Comparison of ENCODE assay signal across 21 cellular contexts in the genomic region with DNA sequence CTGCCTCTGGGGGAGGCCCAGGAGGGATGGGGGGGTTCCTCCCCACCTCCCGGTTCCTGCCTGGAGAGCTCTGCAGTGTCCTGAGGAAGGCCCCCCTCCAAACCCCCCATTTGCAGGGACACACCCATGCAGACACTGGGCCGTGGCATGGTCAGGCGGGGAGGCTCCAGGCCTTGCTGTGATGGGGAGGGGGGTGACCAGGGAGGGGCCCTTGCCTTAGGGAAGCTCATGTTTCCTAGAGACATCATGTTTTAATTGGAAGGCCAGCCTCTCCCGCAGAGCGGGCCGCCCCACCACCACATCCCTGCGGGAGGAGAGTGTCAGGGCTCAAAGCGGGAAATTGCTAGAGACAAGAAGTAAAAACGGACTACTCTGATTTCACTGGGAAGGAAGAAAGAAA. TPM values are rescaled to one million over a fixed set of nuclear protein-coding genes. Genes with fewer than 3 reads are reported as not detected.
A peak's percentile ranks its signal among the peaks of the same experiment; 100 is the strongest.
DNase-seq lines count a peak whose midpoint lies in the region; ATAC-seq and TF ChIP-seq lines count a peak whose summit lies in the region.
"Had no signal": no experiment of that assay in that cellular context is flagged by ENCODE, and none has a peak within 500 bp of the region (broad histone marks: within the 10 kb centered on the region; RNA-seq: fewer than 3 reads in every experiment).

No MANE protein-coding gene starts in this region.

- no peaks in the 10 kb centered on the region for H3K9me3 ChIP-seq in SK-N-SH
- H3K9me3 ChIP-seq: esophagus muscularis mucosa, left lung had no signal

- intact Hi-C loops in sciatic nerve (cut with DNase I), result no loop called here

- no peak for TF ChIP-seq EP300 in SK-N-SH (IDR thresholded peaks at IDR 0.05; ENCODE audit: borderline replicate concordance in 1 of 2, low read depth in 1 of 2, low read length in 1 of 2)

- peak; percentile 47 for ATAC-seq in sciatic nerve
- ATAC-seq: left lung; naive thymus-derived CD4-positive, alpha-beta T cell had no signal

- H3K4me2 ChIP-seq in SK-N-SH, result no peak overlapping the region

- H3K4me3 ChIP-seq in H7 (ENCODE audit: insufficient read depth, low read depth, low read length), result no peak overlapping the region
- no peak overlapping the region for H3K4me3 ChIP-seq in SK-N-SH (ENCODE audit: low read depth in 2 of 2, low read length in 1 of 2)
- peak overlapping the region; percentile 12 to 22 for H3K4me3 ChIP-seq in foreskin fibroblast (ENCODE audit: low read depth in 1 of 2, low read length in 2 of 2)
- H3K4me3 ChIP-seq: esophagus muscularis mucosa, left lung had no signal

- CTCF ChIA-PET in SK-N-SH (lab: Yijun Ruan, JAX), result interaction anchor here (1.1 to 4.2 kb wide), 5 partner anchors 21 to 113 kb away, joined by 3 to 36 read pairs (median 4); a partner anchor contains a TSS

- in situ Hi-C loops in KBM-7 (cut with MboI; ENCODE audit: low pct_unique_long_range_greater_than_20kb, low sequenced_read_pairs), result no loop called here

- H3F3A ChIP-seq in SK-N-SH (replicated peaks; ENCODE audit: insufficient read depth), result no peaks in the 10 kb centered on the region

- no peaks in the 10 kb centered on the region for H3K79me2 ChIP-seq in SK-N-SH (ENCODE audit: insufficient read depth)

- H3K36me3 ChIP-seq in H7 (replicated peaks; ENCODE audit: control insufficient read depth, insufficient read depth, low read length), result no peaks in the 10 kb centered on the region
- H3K36me3 ChIP-seq in SK-N-SH (replicated peaks in 1 of 2; ENCODE audit: control insufficient read depth in 1 of 2, insufficient read depth in 2 of 2, low read length in 1 of 2), result no peaks in the 10 kb centered on the region
- H3K36me3 ChIP-seq: esophagus muscularis mucosa, left lung had no signal

- H3K4me1 ChIP-seq in SK-N-SH (ENCODE audit: control insufficient read depth in 1 of 2, insufficient read depth in 2 of 2, low read depth in 1 of 2, low read length in 1 of 2), result peaks cover 0 to 42% of the 10 kb centered on the region in 2 experiments; a peak in 2 of 4 replicates
- H3K4me1 ChIP-seq: left lung had no signal

- 49% methylated on average over 9 of the region's 9 CpGs for WGBS in SK-N-SH (ENCODE audit: low lambda C conversion rate)

- H3K27ac ChIP-seq in SK-N-SH (ENCODE audit: low read depth in 2 of 2, low read length in 1 of 2), result peak overlapping the region in 1 of 2 experiments; percentile 40; a peak in 2 of 4 replicates
- H3K27ac ChIP-seq: esophagus muscularis mucosa, left lung had no signal

- no peak overlapping the region for H3K9ac ChIP-seq in SK-N-SH

- H3K9me2 ChIP-seq in SK-N-SH, result no peaks in the 10 kb centered on the region

- TF ChIP-seq RAD21 in SK-N-SH (IDR thresholded peaks at IDR 0.05; ENCODE audit: low read length), result no peak

- DNase-seq in H7 (peak; percentile 84), SK-N-SH (peak; percentile 84), foreskin fibroblast (peak in 1 of 2 donors; percentile 59), sciatic nerve (ENCODE audit: low spot score) (no peak), midbrain (lab: John Stamatoyannopoulos, UW) (no peak), NCI-H2196 (lab: John Stamatoyannopoulos, UW; ENCODE audit: unreplicated experiment) (no peak), KBM-7 (no peak)
- DNase-seq in central memory CD4-positive, alpha-beta T cell, result no peak
- DNase-seq: activated effector memory CD4-positive, alpha-beta T cell treated with anti-CD3 and anti-CD28 coated beads, Interleukin-2, amount 50 U/mL, for 16 hours; AML-193; anterior cingulate cortex; Calu3; GDM1; KG1; naive thymus-derived CD4-positive, alpha-beta T cell; NCI-H1048; NCI-H345; substantia nigra had no signal

- no peak for TF ChIP-seq CTCF in SK-N-SH (IDR thresholded peaks at IDR 0.05)
- TF ChIP-seq CTCF in foreskin fibroblast (IDR thresholded peaks at IDR 0.05; ENCODE audit: low read depth, low read length), result no peak

- no peak overlapping the region for H2AFZ ChIP-seq in SK-N-SH (ENCODE audit: low read depth)

- H3K27me3 ChIP-seq in H7 (ENCODE audit: control insufficient read depth, insufficient read depth, low read length) (no peaks in the 10 kb centered on the region), SK-N-SH (ENCODE audit: insufficient read depth) (peaks cover 14% of the 10 kb centered on the region; the same call in 1 of the 2 replicates)

- POLR2A ChIA-PET in SK-N-SH (lab: Yijun Ruan, JAX), result interaction anchor here (1.0 kb wide), 1 partner anchor 28 kb away, joined by 4 read pairs; no protein-coding TSS in a partner anchor

- H4K20me1 ChIP-seq in SK-N-SH (ENCODE audit: insufficient read depth), result no peaks in the 10 kb centered on the region

TF ChIP-seq in SK-N-SH, 30 proteins besides CTCF, POLR2A, EP300 and RAD21:
- TF ChIP-seq FOSL2 (IDR thresholded peaks at IDR 0.05; ENCODE audit: borderline replicate concordance, low read depth) (no peak), RXRA (IDR thresholded peaks at IDR 0.05; ENCODE audit: borderline replicate concordance, low read depth) (no peak), SIN3A (IDR thresholded peaks at IDR 0.05; ENCODE audit: borderline replicate concordance, low read depth, low read length) (no peak)
- TF ChIP-seq, protein P1, sequence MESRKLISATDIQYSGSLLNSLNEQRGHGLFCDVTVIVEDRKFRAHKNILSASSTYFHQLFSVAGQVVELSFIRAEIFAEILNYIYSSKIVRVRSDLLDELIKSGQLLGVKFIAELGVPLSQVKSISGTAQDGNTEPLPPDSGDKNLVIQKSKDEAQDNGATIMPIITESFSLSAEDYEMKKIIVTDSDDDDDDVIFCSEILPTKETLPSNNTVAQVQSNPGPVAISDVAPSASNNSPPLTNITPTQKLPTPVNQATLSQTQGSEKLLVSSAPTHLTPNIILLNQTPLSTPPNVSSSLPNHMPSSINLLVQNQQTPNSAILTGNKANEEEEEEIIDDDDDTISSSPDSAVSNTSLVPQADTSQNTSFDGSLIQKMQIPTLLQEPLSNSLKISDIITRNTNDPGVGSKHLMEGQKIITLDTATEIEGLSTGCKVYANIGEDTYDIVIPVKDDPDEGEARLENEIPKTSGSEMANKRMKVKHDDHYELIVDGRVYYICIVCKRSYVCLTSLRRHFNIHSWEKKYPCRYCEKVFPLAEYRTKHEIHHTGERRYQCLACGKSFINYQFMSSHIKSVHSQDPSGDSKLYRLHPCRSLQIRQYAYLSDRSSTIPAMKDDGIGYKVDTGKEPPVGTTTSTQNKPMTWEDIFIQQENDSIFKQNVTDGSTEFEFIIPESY (IDR thresholded peaks at IDR 0.05; ENCODE audit: borderline replicate concordance, low read depth), result no peak
- TF ChIP-seq, protein P2, sequence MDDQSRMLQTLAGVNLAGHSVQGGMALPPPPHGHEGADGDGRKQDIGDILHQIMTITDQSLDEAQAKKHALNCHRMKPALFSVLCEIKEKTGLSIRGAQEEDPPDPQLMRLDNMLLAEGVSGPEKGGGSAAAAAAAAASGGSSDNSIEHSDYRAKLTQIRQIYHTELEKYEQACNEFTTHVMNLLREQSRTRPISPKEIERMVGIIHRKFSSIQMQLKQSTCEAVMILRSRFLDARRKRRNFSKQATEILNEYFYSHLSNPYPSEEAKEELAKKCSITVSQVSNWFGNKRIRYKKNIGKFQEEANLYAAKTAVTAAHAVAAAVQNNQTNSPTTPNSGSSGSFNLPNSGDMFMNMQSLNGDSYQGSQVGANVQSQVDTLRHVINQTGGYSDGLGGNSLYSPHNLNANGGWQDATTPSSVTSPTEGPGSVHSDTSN (IDR thresholded peaks at IDR 0.05), result no peak
- TF ChIP-seq, protein P3, sequence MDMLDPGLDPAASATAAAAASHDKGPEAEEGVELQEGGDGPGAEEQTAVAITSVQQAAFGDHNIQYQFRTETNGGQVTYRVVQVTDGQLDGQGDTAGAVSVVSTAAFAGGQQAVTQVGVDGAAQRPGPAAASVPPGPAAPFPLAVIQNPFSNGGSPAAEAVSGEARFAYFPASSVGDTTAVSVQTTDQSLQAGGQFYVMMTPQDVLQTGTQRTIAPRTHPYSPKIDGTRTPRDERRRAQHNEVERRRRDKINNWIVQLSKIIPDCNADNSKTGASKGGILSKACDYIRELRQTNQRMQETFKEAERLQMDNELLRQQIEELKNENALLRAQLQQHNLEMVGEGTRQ (IDR thresholded peaks at IDR 0.05; ENCODE audit: borderline replicate concordance, low read depth, low read length), result no peak

RNA-seq across cellular contexts. Expression of a gene that starts 12.0 kb away (rescaled TPM):
- total RNA-seq in H7 (2014; rRNA removed; shearing (Covaris generic)), result 10.8 and 12.7 TPM in 2 replicates
- polyA plus RNA-seq in SK-N-SH (2012; rRNA removed), result 0.83 and 0.84 TPM in 2 replicates
- polyA plus RNA-seq in SK-N-SH (2012; cell fraction: cytosol; rRNA removed), result 0.51 and 1.2 TPM in 2 replicates
- polyA plus RNA-seq in SK-N-SH (2012; cell fraction: nucleus; rRNA removed), result 0.37 and 0.70 TPM in 2 replicates
- 13.2 TPM for total RNA-seq in sciatic nerve
- total RNA-seq: Calu3 had no signal
- polyA plus RNA-seq: naive thymus-derived CD4-positive, alpha-beta T cell had no signal

RNA-seq across cellular contexts. Expression of a gene that starts 35.5 kb away (rescaled TPM):
- 19.2 and 20.9 TPM in 2 replicates for total RNA-seq in H7 (2014; rRNA removed; shearing (Covaris generic))
- 35.9 and 37.5 TPM in 2 replicates for polyA plus RNA-seq in SK-N-SH (2012; rRNA removed)
- 14.2 and 23.9 TPM in 2 replicates for polyA plus RNA-seq in SK-N-SH (2012; cell fraction: cytosol; rRNA removed)
- polyA plus RNA-seq in SK-N-SH (2012; cell fraction: nucleus; rRNA removed), result 89.7 and 96.2 TPM in 2 replicates
- total RNA-seq in sciatic nerve, result 18.6 TPM

RNA-seq across cellular contexts. Expression of a gene that starts 51.5 kb away (rescaled TPM):
- total RNA-seq in H7 (2014; rRNA removed; shearing (Covaris generic)), result 71.2 and 80.5 TPM in 2 replicates
- 75.0 and 78.3 TPM in 2 replicates for polyA plus RNA-seq in SK-N-SH (2012; rRNA removed)
- polyA plus RNA-seq in SK-N-SH (2012; cell fraction: cytosol; rRNA removed), result 44.3 and 62.6 TPM in 2 replicates
- polyA plus RNA-seq in SK-N-SH (2012; cell fraction: nucleus; rRNA removed), result 44.8 and 47.5 TPM in 2 replicates
- total RNA-seq in sciatic nerve, result 28.0 TPM

RNA-seq across cellular contexts. Expression of a gene that starts 56.6 kb away (rescaled TPM):
- not detected in 2 replicates for total RNA-seq in H7 (2014; rRNA removed; shearing (Covaris generic))
- 0.24 and 0.30 TPM in 2 replicates for polyA plus RNA-seq in SK-N-SH (2012; rRNA removed)
- polyA plus RNA-seq in SK-N-SH (2012; cell fraction: cytosol; rRNA removed), result 0.17 and 0.34 TPM in 2 replicates
- polyA plus RNA-seq in SK-N-SH (2012; cell fraction: nucleus; rRNA removed), result 1.0 and 1.2 TPM in 2 replicates
- total RNA-seq in sciatic nerve, result 2.2 TPM
- total RNA-seq: Calu3; H1; left lung; naive thymus-derived CD4-positive, alpha-beta T cell had no signal
- polyA plus RNA-seq: H1; naive thymus-derived CD4-positive, alpha-beta T cell had no signal

Comparison
In these comparisons a context has a peak if more than half of its experiments do, and no peak if none do; other contexts are left out.
1. DNase-seq: peak in H7 (single experiment) and SK-N-SH (single experiment); none in sciatic nerve (single experiment), midbrain (single experiment), NCI-H2196 (single experiment), central memory CD4-positive, alpha-beta T cell (single experiment) and KBM-7 (single experiment).
2. H3K4me3 ChIP-seq: peak in foreskin fibroblast (2 of 2); none in H7 (single experiment) and SK-N-SH (0 of 2).